Comparison of ENCODE assay signal across 16 cellular contexts in genomic region chr9:5440426-5440825, GRCh38. TPM values are rescaled to one million over a fixed set of nuclear protein-coding genes. Genes with fewer than 3 reads are reported as not detected.
DNase-seq lines count a peak whose midpoint lies in the region; ATAC-seq, FAIRE-seq and TF ChIP-seq lines count a peak whose summit lies in the region.
"Had no signal": no experiment of that assay in that cellular context is flagged by ENCODE, and none has a peak within 500 bp of the region (broad histone marks: within the 10 kb centered on the region; RNA-seq: fewer than 3 reads in every experiment).

No MANE protein-coding gene starts in this region.

- peak; percentile 17 for FAIRE-seq in keratinocyte (lab: Jason Lieb, UNC)

- intact Hi-C loops in natural killer cell (cut with micrococcal nuclease) = loop anchor here (5.0 kb wide), 1 partner anchor 253 kb away; the partner anchor contains the start of gene INSL6

- no peak for ATAC-seq in natural killer cell treated with Interleukin-12 subunit alpha and Interleukin-12 subunit beta and Interleukin-15 and Interleukin-18, amount 100 ng/mL, for 72 hours
- no peak for ATAC-seq in natural killer cell
- ATAC-seq in left lobe of liver = no peak
- ATAC-seq in HG02938 (IDR thresholded peaks at IDR 0.05; ENCODE audit: unreplicated experiment) = no peak

- no peak overlapping the region for H2AFZ ChIP-seq in keratinocyte (ENCODE audit: control insufficient read depth, low read length)

- no peak overlapping the region for H3K27ac ChIP-seq in keratinocyte (ENCODE audit: control insufficient read depth, insufficient read depth, low read length)
- H3K27ac ChIP-seq: 22Rv1, RWPE1 had no signal

- TF ChIP-seq CTCF in natural killer cell (IDR thresholded peaks at IDR 0.05) (no peak), keratinocyte (optimal IDR thresholded peaks at IDR 0.05 in 1 of 3, IDR thresholded peaks at IDR 0.05 in 1 of 3, conservative IDR thresholded peaks at IDR 0.05 in 1 of 3; ENCODE audit: extremely low read depth in 1 of 3, insufficient read depth in 2 of 3, low read length in 3 of 3) (no peak)

- H3K9me1 ChIP-seq in keratinocyte (ENCODE audit: control insufficient read depth, extremely low read depth, insufficient read depth, low read length) = peaks cover 2% of the 10 kb centered on the region

- H4K20me1 ChIP-seq in keratinocyte (ENCODE audit: control insufficient read depth, extremely low read depth, insufficient read depth, low read length) = no peaks in the 10 kb centered on the region

- no peak overlapping the region for H3K9ac ChIP-seq in keratinocyte (ENCODE audit: control insufficient read depth, extremely low read depth, insufficient read depth, low read length)

- H3K79me2 ChIP-seq in keratinocyte (ENCODE audit: control insufficient read depth, insufficient read depth, low read length) = peaks cover 5% of the 10 kb centered on the region

- peak; percentile 33 for DNase-seq in NCI-H82 (lab: John Stamatoyannopoulos, UW)
- no peak for DNase-seq in NCI-H82 treated with DMSO at 0.1 percent for 48 hours (lab: John Stamatoyannopoulos, UW; ENCODE audit: unreplicated experiment)
- DNase-seq in natural killer cell treated with Interleukin-12 subunit alpha and Interleukin-12 subunit beta and Interleukin-15 and Interleukin-18, amount 100 ng/mL, for 72 hours (ENCODE audit: low spot score) = no peak
- no peak for DNase-seq in natural killer cell
- no peak for DNase-seq in keratinocyte (ENCODE audit: low read depth, low spot score)
- no peak for DNase-seq in left lobe of liver (ENCODE audit: low spot score)
- DNase-seq in cerebellar nuclear complex (lab: John Stamatoyannopoulos, UW) = no peak
- DNase-seq: BE2C; CD4-positive, alpha-beta T cell; H7; NCI-H187 treated with DMSO at 0.1 percent for 48 hours; NCI-H2171; NCI-H446 had no signal

- dilution Hi-C loops in keratinocyte (cut with MboI; ENCODE audit: extremely low pct_ligation_motif_present, low sequenced_read_pairs) = no loop called here

- peaks cover 2 to 7% of the 10 kb centered on the region in 2 experiments for H3K36me3 ChIP-seq in keratinocyte (ENCODE audit: control insufficient read depth in 2 of 2, extremely low read depth in 1 of 2, insufficient read depth in 2 of 2, low read length in 2 of 2)
- H3K36me3 ChIP-seq: BE2C had no signal

- H3K9me3 ChIP-seq in keratinocyte (ENCODE audit: control insufficient read depth, low read depth, low read length) = no peaks in the 10 kb centered on the region
- H3K9me3 ChIP-seq: BE2C had no signal

- peaks cover 37% of the 10 kb centered on the region for H3K4me1 ChIP-seq in keratinocyte (ENCODE audit: control insufficient read depth, extremely low read depth, insufficient read depth, low read length)
- H3K4me1 ChIP-seq: BE2C had no signal

- H3K27ac Mint-ChIP-seq in natural killer cell treated with Interleukin-12 subunit alpha and Interleukin-12 subunit beta and Interleukin-15 and Interleukin-18, amount 100 ng/mL, for 72 hours = peak overlapping the region; percentile 95 to 100
- H3K27ac Mint-ChIP-seq in natural killer cell = no peak overlapping the region

- peaks cover 68 to 76% of the 10 kb centered on the region in 2 donors for H3K4me1 Mint-ChIP-seq in natural killer cell treated with Interleukin-12 subunit alpha and Interleukin-12 subunit beta and Interleukin-15 and Interleukin-18, amount 100 ng/mL, for 72 hours (ENCODE audit: low read depth in 2 of 2)
- H3K4me1 Mint-ChIP-seq in natural killer cell = peaks cover 24 to 27% of the 10 kb centered on the region in 2 donors

- peak overlapping the region; percentile 32 for H3K4me3 Mint-ChIP-seq in natural killer cell treated with Interleukin-12 subunit alpha and Interleukin-12 subunit beta and Interleukin-15 and Interleukin-18, amount 100 ng/mL, for 72 hours
- no peak overlapping the region for H3K4me3 Mint-ChIP-seq in natural killer cell

- no peaks in the 10 kb centered on the region for H3K9me3 Mint-ChIP-seq in natural killer cell treated with Interleukin-12 subunit alpha and Interleukin-12 subunit beta and Interleukin-15 and Interleukin-18, amount 100 ng/mL, for 72 hours
- no peaks in the 10 kb centered on the region for H3K9me3 Mint-ChIP-seq in natural killer cell
- H3K9me3 Mint-ChIP-seq: CD4-positive, alpha-beta T cell had no signal

- H3K36me3 Mint-ChIP-seq in natural killer cell treated with Interleukin-12 subunit alpha and Interleukin-12 subunit beta and Interleukin-15 and Interleukin-18, amount 100 ng/mL, for 72 hours = peaks cover 2% of the 10 kb centered on the region
- H3K36me3 Mint-ChIP-seq in natural killer cell = no peaks in the 10 kb centered on the region

- H3K27me3 Mint-ChIP-seq in natural killer cell treated with Interleukin-12 subunit alpha and Interleukin-12 subunit beta and Interleukin-15 and Interleukin-18, amount 100 ng/mL, for 72 hours = no peaks in the 10 kb centered on the region
- no peaks in the 10 kb centered on the region for H3K27me3 Mint-ChIP-seq in natural killer cell (ENCODE audit: low read depth in 2 of 2)
- H3K27me3 Mint-ChIP-seq: CD4-positive, alpha-beta T cell had no signal

- H3K27me3 ChIP-seq in keratinocyte (ENCODE audit: control insufficient read depth, extremely low read depth, insufficient read depth, low read length) = no peaks in the 10 kb centered on the region
- H3K27me3 ChIP-seq: BE2C had no signal

- no peak overlapping the region for H3K4me3 ChIP-seq in keratinocyte (ENCODE audit: control insufficient read depth in 2 of 3, extremely low read depth in 1 of 3, insufficient read depth in 2 of 3, low read depth in 1 of 3, low read length in 3 of 3)

- peak overlapping the region; percentile 27 for H3K4me2 ChIP-seq in keratinocyte (ENCODE audit: control insufficient read depth, extremely low read depth, insufficient read depth, low read depth, low read length)

RNA-seq across cellular contexts. Expression of gene PLGRKT, which starts 2.7 kb away (rescaled TPM):
- total RNA-seq in natural killer cell treated with Interleukin-12 subunit alpha and Interleukin-12 subunit beta and Interleukin-15 and Interleukin-18, amount 100 ng/mL, for 72 hours = 10 to 100 TPM; 30.7 to 47.4 TPM
- total RNA-seq in natural killer cell (10 to 100 TPM; 14.7 to 17.8 (median 17.3) TPM), left lobe of liver (12.4 TPM)
- 16.9 to 35.2 TPM (median 28.6 TPM) in 3 replicates for polyA plus RNA-seq in keratinocyte
- 2.9 TPM for polyA plus RNA-seq in keratinocyte (2011; ENCODE audit: low read depth)
- polyA plus RNA-seq in keratinocyte (2011; cell fraction: cytosol; rRNA removed) = 23.3 and 35.5 TPM in 2 replicates
- polyA plus RNA-seq in keratinocyte (2011; cell fraction: nucleus; rRNA removed) = 10.1 and 11.4 TPM in 2 replicates
- polyA plus RNA-seq in keratinocyte (2012; ENCODE audit: low replicate concordance) = 20.4 and 41.0 TPM in 2 replicates
- polyA minus RNA-seq in keratinocyte = 0.72 to 7.6 TPM (median 3.5 TPM) in 3 replicates
- 14.0 TPM for polyA minus RNA-seq in keratinocyte (2011; cell fraction: cytosol; rRNA and poly(A)+ RNA removed)
- 4.0 and 4.2 TPM in 2 replicates for polyA minus RNA-seq in keratinocyte (2011; cell fraction: nucleus; rRNA and poly(A)+ RNA removed)

RNA-seq across cellular contexts. Expression of gene CD274, which starts 9.9 kb away (rescaled TPM):
- 100 to 1,000 TPM in 1 of 2 donors, 10 to 100 TPM in 1; 97.1 to 242 TPM for total RNA-seq in natural killer cell treated with Interleukin-12 subunit alpha and Interleukin-12 subunit beta and Interleukin-15 and Interleukin-18, amount 100 ng/mL, for 72 hours
- total RNA-seq in natural killer cell = 1 to 10 TPM; 4.9 to 7.2 (median 6.0) TPM
- polyA plus RNA-seq in keratinocyte = 15.5 to 36.3 TPM (median 18.9 TPM) in 3 replicates
- 6.5 TPM for polyA plus RNA-seq in keratinocyte (2011; ENCODE audit: low read depth)
- 5.3 and 9.9 TPM in 2 replicates for polyA plus RNA-seq in keratinocyte (2011; cell fraction: cytosol; rRNA removed)
- polyA plus RNA-seq in keratinocyte (2011; cell fraction: nucleus; rRNA removed) = 27.2 and 41.4 TPM in 2 replicates
- 2.8 and 14.6 TPM in 2 replicates for polyA plus RNA-seq in keratinocyte (2012; ENCODE audit: low replicate concordance)
- polyA minus RNA-seq in keratinocyte = 7.4 to 35.5 TPM (median 7.6 TPM) in 3 replicates
- 3.6 TPM for polyA minus RNA-seq in keratinocyte (2011; cell fraction: cytosol; rRNA and poly(A)+ RNA removed)
- 7.8 and 21.7 TPM in 2 replicates for polyA minus RNA-seq in keratinocyte (2011; cell fraction: nucleus; rRNA and poly(A)+ RNA removed)
- 1.0 TPM for total RNA-seq in left lobe of liver
- total RNA-seq: H7 had no signal

Comparison
In these comparisons a context has a peak if more than half of its experiments do, and no peak if none do; other contexts are left out.
1. H3K27ac Mint-ChIP-seq: peak in natural killer cell treated with Interleukin-12 subunit alpha and Interleukin-12 subunit beta and Interleukin-15 and Interleukin-18, amount 100 ng/mL, for 72 hours (2 of 2); none in natural killer cell (0 of 2).
2. RNA of gene CD274, which starts 9.9 kb away (total RNA-seq): 97.1 to 242 TPM in natural killer cell treated with Interleukin-12 subunit alpha and Interleukin-12 subunit beta and Interleukin-15 and Interleukin-18, amount 100 ng/mL, for 72 hours; 4.9 to 7.2 TPM in natural killer cell and 1.0 TPM in left lobe of liver (single experiment); every median in the first group is over 10 times any median in the second.